11 cellular contexts compared by ENCODE assay signal in genomic region chr6:10441004-10441654, GRCh38. TPM values are rescaled to one million over a fixed set of nuclear protein-coding genes. Genes with fewer than 3 reads are reported as not detected.
DNase-seq lines count a peak whose midpoint lies in the region; ATAC-seq and TF ChIP-seq lines count a peak whose summit lies in the region.
"Had no signal": no experiment of that assay in that cellular context is flagged by ENCODE, and none has a peak within 500 bp of the region (broad histone marks: within the 10 kb centered on the region; RNA-seq: fewer than 3 reads in every experiment).

No MANE protein-coding gene starts in this region.

- peak overlapping the region; percentile 22 for H3K4me3 ChIP-seq in skeletal muscle satellite cell (ENCODE audit: low read length)
- H3K4me3 ChIP-seq: ascending aorta, right atrium auricular region had no signal

- peak overlapping the region; percentile 47 for H3K9ac ChIP-seq in skeletal muscle satellite cell (ENCODE audit: low read depth, low read length)

- ATAC-seq in foreskin keratinocyte (peak; percentile 96), GM18519 (IDR thresholded peaks at IDR 0.05; ENCODE audit: low FRiP score, unreplicated experiment) (no peak)
- no peak for ATAC-seq in stimulated activated naive CD8-positive, alpha-beta T cell treated with anti-CD3 and anti-CD28 coated beads, Interleukin-15, amount 100 ng/mL, for 72 hours
- ATAC-seq in activated naive CD8-positive, alpha-beta T cell treated with anti-CD3 and anti-CD28 coated beads, Interleukin-2, amount 50 U/mL, for 24 hours: no peak

- no peaks in the 10 kb centered on the region for H3K9me3 Mint-ChIP-seq in stimulated activated naive CD8-positive, alpha-beta T cell treated with anti-CD3 and anti-CD28 coated beads, Interleukin-15, amount 100 ng/mL, for 72 hours
- no peaks in the 10 kb centered on the region for H3K9me3 Mint-ChIP-seq in activated naive CD8-positive, alpha-beta T cell treated with anti-CD3 and anti-CD28 coated beads, Interleukin-2, amount 50 U/mL, for 24 hours

- H3K4me2 ChIP-seq in skeletal muscle satellite cell (ENCODE audit: low read length): peak overlapping the region; percentile 60

- H3K4me1 ChIP-seq in foreskin keratinocyte (peaks cover 5% of the 10 kb centered on the region), skeletal muscle satellite cell (ENCODE audit: control insufficient read depth, insufficient read depth, low read length) (peaks cover 13% of the 10 kb centered on the region)
- H3K4me1 ChIP-seq: ascending aorta, right atrium auricular region had no signal

- no peaks in the 10 kb centered on the region for H3K27me3 ChIP-seq in foreskin keratinocyte
- no peaks in the 10 kb centered on the region for H3K27me3 ChIP-seq in skeletal muscle satellite cell (ENCODE audit: control insufficient read depth, insufficient read depth, low read length)
- H3K27me3 ChIP-seq: ascending aorta, right atrium auricular region had no signal

- peaks cover 34% of the 10 kb centered on the region for H3K27me3 Mint-ChIP-seq in stimulated activated naive CD8-positive, alpha-beta T cell treated with anti-CD3 and anti-CD28 coated beads, Interleukin-15, amount 100 ng/mL, for 72 hours
- peaks cover 12% of the 10 kb centered on the region for H3K27me3 Mint-ChIP-seq in activated naive CD8-positive, alpha-beta T cell treated with anti-CD3 and anti-CD28 coated beads, Interleukin-2, amount 50 U/mL, for 24 hours

- H3K27ac Mint-ChIP-seq in stimulated activated naive CD8-positive, alpha-beta T cell treated with anti-CD3 and anti-CD28 coated beads, Interleukin-15, amount 100 ng/mL, for 72 hours: no peak overlapping the region
- H3K27ac Mint-ChIP-seq in activated naive CD8-positive, alpha-beta T cell treated with anti-CD3 and anti-CD28 coated beads, Interleukin-2, amount 50 U/mL, for 24 hours: no peak overlapping the region

- H3K36me3 Mint-ChIP-seq in activated naive CD8-positive, alpha-beta T cell treated with anti-CD3 and anti-CD28 coated beads, Interleukin-2, amount 50 U/mL, for 24 hours (ENCODE audit: low read depth): no peaks in the 10 kb centered on the region

- H3K36me3 ChIP-seq in skeletal muscle satellite cell (ENCODE audit: insufficient read depth, low read length): no peaks in the 10 kb centered on the region
- H3K36me3 ChIP-seq: ascending aorta, right atrium auricular region had no signal

- peak overlapping the region; percentile 88 for H3K27ac ChIP-seq in foreskin keratinocyte
- H3K27ac ChIP-seq: ascending aorta, right atrium auricular region had no signal

- DNase-seq in GM04503 (ENCODE audit: low read depth): peak; percentile 87
- DNase-seq in SW480 (ENCODE audit: low spot score): peak; percentile 85
- DNase-seq in foreskin keratinocyte: peak; percentile 99 to 100
- DNase-seq in stimulated activated naive CD8-positive, alpha-beta T cell treated with anti-CD3 and anti-CD28 coated beads, Interleukin-15, amount 100 ng/mL, for 72 hours: no peak
- no peak for DNase-seq in activated naive CD8-positive, alpha-beta T cell treated with anti-CD3 and anti-CD28 coated beads, Interleukin-2, amount 50 U/mL, for 24 hours
- no peak for DNase-seq in activated T-cell treated with anti-CD3 and anti-CD28 coated beads, Interleukin-2, amount 50 U/mL, for 1 hour
- DNase-seq: GDM1 had no signal

- no peak overlapping the region for H3K4me3 Mint-ChIP-seq in stimulated activated naive CD8-positive, alpha-beta T cell treated with anti-CD3 and anti-CD28 coated beads, Interleukin-15, amount 100 ng/mL, for 72 hours
- no peak overlapping the region for H3K4me3 Mint-ChIP-seq in activated naive CD8-positive, alpha-beta T cell treated with anti-CD3 and anti-CD28 coated beads, Interleukin-2, amount 50 U/mL, for 24 hours

- H3K4me1 Mint-ChIP-seq in stimulated activated naive CD8-positive, alpha-beta T cell treated with anti-CD3 and anti-CD28 coated beads, Interleukin-15, amount 100 ng/mL, for 72 hours: no peaks in the 10 kb centered on the region
- no peaks in the 10 kb centered on the region for H3K4me1 Mint-ChIP-seq in activated naive CD8-positive, alpha-beta T cell treated with anti-CD3 and anti-CD28 coated beads, Interleukin-2, amount 50 U/mL, for 24 hours

- H3K9me3 ChIP-seq in skeletal muscle satellite cell (replicated peaks; ENCODE audit: low read length): no peaks in the 10 kb centered on the region
- H3K9me3 ChIP-seq: ascending aorta, right atrium auricular region had no signal

- peak; percentile 50 for TF ChIP-seq CTCF in foreskin keratinocyte (conservative IDR thresholded peaks at IDR 0.05)

RNA-seq across cellular contexts. Expression of gene TFAP2A, which starts 26.3 kb away (rescaled TPM):
- 35.2 and 37.0 TPM in 2 replicates for total RNA-seq in foreskin keratinocyte
- polyA plus RNA-seq in foreskin keratinocyte: 26.0 and 30.9 TPM in 2 replicates
- total RNA-seq in skeletal muscle satellite cell (2012; rRNA removed): 0.25 TPM in 1 of 2 replicates, not detected in the other

Comparison
In these comparisons a context has a peak if more than half of its experiments do, and no peak if none do; other contexts are left out.
1. DNase-seq: peak in GM04503 (single experiment), SW480 (single experiment) and foreskin keratinocyte (2 of 2); none in stimulated activated naive CD8-positive, alpha-beta T cell treated with anti-CD3 and anti-CD28 coated beads, Interleukin-15, amount 100 ng/mL, for 72 hours (0 of 2), activated naive CD8-positive, alpha-beta T cell treated with anti-CD3 and anti-CD28 coated beads, Interleukin-2, amount 50 U/mL, for 24 hours (single experiment) and activated T-cell treated with anti-CD3 and anti-CD28 coated beads, Interleukin-2, amount 50 U/mL, for 1 hour (single experiment).